In the genomic region with DNA sequence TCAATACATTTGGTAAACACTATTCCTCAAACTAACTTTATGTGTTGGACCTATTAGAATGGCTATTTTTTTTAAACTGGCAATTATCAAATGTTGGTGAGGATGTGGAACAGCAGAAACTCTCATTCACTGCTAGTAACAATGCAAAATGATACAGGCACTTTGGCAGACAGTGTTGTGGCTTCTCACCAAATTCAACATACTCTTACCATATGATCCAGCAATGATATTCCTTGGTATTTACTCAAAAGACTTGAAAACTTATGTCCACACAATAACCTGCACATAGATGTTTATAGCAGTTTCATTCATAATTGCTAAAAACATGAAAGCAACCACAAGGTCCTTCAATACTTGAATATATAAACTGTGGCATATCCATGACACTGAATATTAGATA, we compare ENCODE assay signal across 9 cellular contexts.
"Had no signal": no experiment of that assay in that cellular context is flagged by ENCODE, and none has a peak within 500 bp of the region (broad histone marks: within the 10 kb centered on the region; RNA-seq: fewer than 3 reads in every experiment).

No MANE protein-coding gene starts in this region.

- ATAC-seq: HCT116, K562 had no signal

- H3K36me3 ChIP-seq: HAP-1 had no signal

- H3K27ac ChIP-seq: GM23248, HL-60 had no signal

- DNase-seq: GM23248, GOT3, H7, HFFc6, IMR-90 had no signal

- H3K4me3 ChIP-seq: GM23248, HAP-1, K562 had no signal

- FAIRE-seq: K562 had no signal

- H3K9me3 ChIP-seq: HAP-1 had no signal

- H3K4me1 ChIP-seq: HAP-1 had no signal
